1 cellular context compared by ENCODE assay signal in genomic region chr3:76965122-76965725, GRCh38.
TF ChIP-seq lines count a peak whose summit lies in the region.

No MANE protein-coding gene starts in this region.

TF ChIP-seq in HepG2, 621 proteins besides CTCF, POLR2A, EP300 and RAD21 (continued from another document and continues in another):
- TF ChIP-seq ARID3A (IDR thresholded peaks at IDR 0.05; ENCODE audit: low read depth, low read length) (no peak), ADNP (CRISPR knock-in tag; IDR thresholded peaks at IDR 0.05) (no peak), HES4 (CRISPR knock-in tag; IDR thresholded peaks at IDR 0.05; ENCODE audit: borderline replicate concordance) (no peak), HNRNPK (IDR thresholded peaks at IDR 0.05; ENCODE audit: low read depth, low read length, poor library complexity, severe bottlenecking) (no peak), ZBTB26 (CRISPR knock-in tag; IDR thresholded peaks at IDR 0.05; ENCODE audit: borderline replicate concordance) (no peak), NAIF1 (CRISPR knock-in tag; IDR thresholded peaks at IDR 0.05; ENCODE audit: borderline replicate concordance) (no peak), ZNF850 (CRISPR knock-in tag; conservative IDR thresholded peaks at IDR 0.05) (no peak), SOX13 (IDR thresholded peaks at IDR 0.05) (no peak), SOX13 (CRISPR knock-in tag; conservative IDR thresholded peaks at IDR 0.05 in 1 of 2, IDR thresholded peaks at IDR 0.05 in 1 of 2) (peak in 1 of 2 experiments; percentile 24; a peak in 1 of 4 replicates), NFE2L1 (CRISPR knock-in tag; IDR thresholded peaks at IDR 0.05; ENCODE audit: borderline replicate concordance) (no peak), EZH2 (conservative IDR thresholded peaks at IDR 0.05; ENCODE audit: low read depth, low read length) (no peak), ZMYM3 (CRISPR knock-in tag; IDR thresholded peaks at IDR 0.05) (peak; percentile 64; the same call in 1 of the 2 replicates), MNT (IDR thresholded peaks at IDR 0.05) (no peak), FOXJ3 (CRISPR knock-in tag; IDR thresholded peaks at IDR 0.05; ENCODE audit: borderline replicate concordance) (no peak), ZSCAN21 (CRISPR knock-in tag; IDR thresholded peaks at IDR 0.05; ENCODE audit: borderline replicate concordance) (no peak), RARA (CRISPR knock-in tag; IDR thresholded peaks at IDR 0.05) (no peak), YY1 (IDR thresholded peaks at IDR 0.05; ENCODE audit: insufficient read depth, insufficient replicate concordance, low read depth, low read length) (no peak), TEAD2 (CRISPR knock-in tag; IDR thresholded peaks at IDR 0.05) (no peak), IKZF4 (CRISPR knock-in tag; IDR thresholded peaks at IDR 0.05; ENCODE audit: borderline replicate concordance, low read depth, not compliant biosample characterization) (no peak), CENPBD1 (CRISPR knock-in tag; IDR thresholded peaks at IDR 0.05; ENCODE audit: borderline replicate concordance, low read depth) (no peak), NONO (IDR thresholded peaks at IDR 0.05) (no peak), NONO (CRISPR knock-in tag; conservative IDR thresholded peaks at IDR 0.05) (no peak; the same call in 1 of the 2 replicates), AGO2 (optimal IDR thresholded peaks at IDR 0.05; ENCODE audit: low read depth, low read length) (no peak), SNRNP70 (IDR thresholded peaks at IDR 0.05; ENCODE audit: low read depth, low read length) (no peak), GMEB1 (CRISPR knock-in tag; IDR thresholded peaks at IDR 0.05; ENCODE audit: borderline replicate concordance) (no peak; the same call in 1 of the 2 replicates), TRIM22 (IDR thresholded peaks at IDR 0.05) (no peak), ZNF737 (CRISPR knock-in tag; IDR thresholded peaks at IDR 0.05; ENCODE audit: borderline replicate concordance) (no peak), ATF5 (CRISPR knock-in tag; IDR thresholded peaks at IDR 0.05; ENCODE audit: low read depth) (no peak), RFX1 (IDR thresholded peaks at IDR 0.05) (no peak), MAFK (conservative IDR thresholded peaks at IDR 0.05 in 1 of 2, IDR thresholded peaks at IDR 0.05 in 1 of 2; ENCODE audit: low read length in 2 of 2) (no peak), ARHGAP35 (CRISPR knock-in tag; IDR thresholded peaks at IDR 0.05; ENCODE audit: borderline replicate concordance) (no peak), BCLAF1 (IDR thresholded peaks at IDR 0.05) (no peak), ZNF329 (CRISPR knock-in tag; IDR thresholded peaks at IDR 0.05; ENCODE audit: low read depth) (no peak), ZNF142 (CRISPR knock-in tag; IDR thresholded peaks at IDR 0.05) (no peak), MLX (CRISPR knock-in tag; IDR thresholded peaks at IDR 0.05) (no peak), ZNF597 (CRISPR knock-in tag; IDR thresholded peaks at IDR 0.05) (no peak), ZFX (CRISPR knock-in tag; IDR thresholded peaks at IDR 0.05; ENCODE audit: low read depth) (no peak), ZNF775 (CRISPR knock-in tag; IDR thresholded peaks at IDR 0.05; ENCODE audit: borderline replicate concordance) (no peak), CHCHD3 (CRISPR knock-in tag; IDR thresholded peaks at IDR 0.05) (no peak), TOPORS (CRISPR knock-in tag; IDR thresholded peaks at IDR 0.05) (no peak), NR2C2 (CRISPR knock-in tag; IDR thresholded peaks at IDR 0.05; ENCODE audit: borderline replicate concordance) (no peak; the same call in 1 of the 2 replicates)
